In genomic region chr13:59861676-59862075, GRCh38 we compare ENCODE assay signal across 2 cellular contexts.
TF ChIP-seq lines count a peak whose summit lies in the region.

No MANE protein-coding gene starts in this region.

TF ChIP-seq in SK-N-SH, 30 proteins besides CTCF, POLR2A, EP300 and RAD21 (continued from another document):
- TF ChIP-seq GATA2 (CRISPR knock-in tag; IDR thresholded peaks at IDR 0.05) = no peak
- TF ChIP-seq TEAD4 (IDR thresholded peaks at IDR 0.05; ENCODE audit: borderline replicate concordance, insufficient read depth) = no peak
- TF ChIP-seq EZH2phosphoT487 (IDR thresholded peaks at IDR 0.05; ENCODE audit: borderline replicate concordance, low read depth) = no peak
- no peak for TF ChIP-seq SIN3A (IDR thresholded peaks at IDR 0.05; ENCODE audit: borderline replicate concordance, low read depth, low read length)
- TF ChIP-seq, protein P1, sequence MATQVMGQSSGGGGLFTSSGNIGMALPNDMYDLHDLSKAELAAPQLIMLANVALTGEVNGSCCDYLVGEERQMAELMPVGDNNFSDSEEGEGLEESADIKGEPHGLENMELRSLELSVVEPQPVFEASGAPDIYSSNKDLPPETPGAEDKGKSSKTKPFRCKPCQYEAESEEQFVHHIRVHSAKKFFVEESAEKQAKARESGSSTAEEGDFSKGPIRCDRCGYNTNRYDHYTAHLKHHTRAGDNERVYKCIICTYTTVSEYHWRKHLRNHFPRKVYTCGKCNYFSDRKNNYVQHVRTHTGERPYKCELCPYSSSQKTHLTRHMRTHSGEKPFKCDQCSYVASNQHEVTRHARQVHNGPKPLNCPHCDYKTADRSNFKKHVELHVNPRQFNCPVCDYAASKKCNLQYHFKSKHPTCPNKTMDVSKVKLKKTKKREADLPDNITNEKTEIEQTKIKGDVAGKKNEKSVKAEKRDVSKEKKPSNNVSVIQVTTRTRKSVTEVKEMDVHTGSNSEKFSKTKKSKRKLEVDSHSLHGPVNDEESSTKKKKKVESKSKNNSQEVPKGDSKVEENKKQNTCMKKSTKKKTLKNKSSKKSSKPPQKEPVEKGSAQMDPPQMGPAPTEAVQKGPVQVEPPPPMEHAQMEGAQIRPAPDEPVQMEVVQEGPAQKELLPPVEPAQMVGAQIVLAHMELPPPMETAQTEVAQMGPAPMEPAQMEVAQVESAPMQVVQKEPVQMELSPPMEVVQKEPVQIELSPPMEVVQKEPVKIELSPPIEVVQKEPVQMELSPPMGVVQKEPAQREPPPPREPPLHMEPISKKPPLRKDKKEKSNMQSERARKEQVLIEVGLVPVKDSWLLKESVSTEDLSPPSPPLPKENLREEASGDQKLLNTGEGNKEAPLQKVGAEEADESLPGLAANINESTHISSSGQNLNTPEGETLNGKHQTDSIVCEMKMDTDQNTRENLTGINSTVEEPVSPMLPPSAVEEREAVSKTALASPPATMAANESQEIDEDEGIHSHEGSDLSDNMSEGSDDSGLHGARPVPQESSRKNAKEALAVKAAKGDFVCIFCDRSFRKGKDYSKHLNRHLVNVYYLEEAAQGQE (IDR thresholded peaks at IDR 0.05; ENCODE audit: low read depth, low read length) = no peak
- no peak for TF ChIP-seq JUND (IDR thresholded peaks at IDR 0.05)
- TF ChIP-seq MXI1 (IDR thresholded peaks at IDR 0.05; ENCODE audit: low read depth, low read length) = no peak
- no peak for TF ChIP-seq GABPA (IDR thresholded peaks at IDR 0.05; ENCODE audit: low read depth)
- TF ChIP-seq, protein P2, sequence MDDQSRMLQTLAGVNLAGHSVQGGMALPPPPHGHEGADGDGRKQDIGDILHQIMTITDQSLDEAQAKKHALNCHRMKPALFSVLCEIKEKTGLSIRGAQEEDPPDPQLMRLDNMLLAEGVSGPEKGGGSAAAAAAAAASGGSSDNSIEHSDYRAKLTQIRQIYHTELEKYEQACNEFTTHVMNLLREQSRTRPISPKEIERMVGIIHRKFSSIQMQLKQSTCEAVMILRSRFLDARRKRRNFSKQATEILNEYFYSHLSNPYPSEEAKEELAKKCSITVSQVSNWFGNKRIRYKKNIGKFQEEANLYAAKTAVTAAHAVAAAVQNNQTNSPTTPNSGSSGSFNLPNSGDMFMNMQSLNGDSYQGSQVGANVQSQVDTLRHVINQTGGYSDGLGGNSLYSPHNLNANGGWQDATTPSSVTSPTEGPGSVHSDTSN (IDR thresholded peaks at IDR 0.05) = no peak

TF ChIP-seq in SK-N-SH treated with all-trans-retinoic acid at 6 μM for 48 hours, 23 proteins besides CTCF, POLR2A, EP300 and RAD21 (continued from another document):
- TF ChIP-seq, protein P3, sequence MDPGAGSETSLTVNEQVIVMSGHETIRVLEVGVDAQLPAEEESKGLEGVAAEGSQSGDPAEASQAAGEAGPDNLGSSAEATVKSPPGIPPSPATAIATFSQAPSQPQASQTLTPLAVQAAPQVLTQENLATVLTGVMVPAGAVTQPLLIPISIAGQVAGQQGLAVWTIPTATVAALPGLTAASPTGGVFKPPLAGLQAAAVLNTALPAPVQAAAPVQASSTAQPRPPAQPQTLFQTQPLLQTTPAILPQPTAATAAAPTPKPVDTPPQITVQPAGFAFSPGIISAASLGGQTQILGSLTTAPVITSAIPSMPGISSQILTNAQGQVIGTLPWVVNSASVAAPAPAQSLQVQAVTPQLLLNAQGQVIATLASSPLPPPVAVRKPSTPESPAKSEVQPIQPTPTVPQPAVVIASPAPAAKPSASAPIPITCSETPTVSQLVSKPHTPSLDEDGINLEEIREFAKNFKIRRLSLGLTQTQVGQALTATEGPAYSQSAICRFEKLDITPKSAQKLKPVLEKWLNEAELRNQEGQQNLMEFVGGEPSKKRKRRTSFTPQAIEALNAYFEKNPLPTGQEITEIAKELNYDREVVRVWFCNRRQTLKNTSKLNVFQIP (CRISPR knock-in tag; IDR thresholded peaks at IDR 0.05; ENCODE audit: borderline replicate concordance, low read depth) = no peak
- TF ChIP-seq ZC3H10 (CRISPR knock-in tag; IDR thresholded peaks at IDR 0.05) (no peak), ISL1 (CRISPR knock-in tag; IDR thresholded peaks at IDR 0.05) (no peak)
